In genomic region chr6:142702501-142703460, GRCh38 we compare ENCODE assay signal across 1 cellular context.
TF ChIP-seq lines count a peak whose summit lies in the region.

No MANE protein-coding gene starts in this region.

TF ChIP-seq in GM12878, 131 proteins besides CTCF, POLR2A, EP300 and RAD21 (continued from another document):
- TF ChIP-seq BCLAF1 (IDR thresholded peaks at IDR 0.05) (no peak), IKZF1 (conservative IDR thresholded peaks at IDR 0.05) (peak; percentile 35; the same call in 1 of the 2 replicates), EED (IDR thresholded peaks at IDR 0.05; ENCODE audit: low read depth) (peak; percentile 79), MTA3 (IDR thresholded peaks at IDR 0.05; ENCODE audit: borderline replicate concordance, low read length) (no peak), ELK1 (IDR thresholded peaks at IDR 0.05; ENCODE audit: low read depth, low read length) (no peak), ZNF217 (IDR thresholded peaks at IDR 0.05) (no peak), FOXK2 (IDR thresholded peaks at IDR 0.05) (no peak), MEF2B (IDR thresholded peaks at IDR 0.05; ENCODE audit: partially characterized antibody, poor library complexity, severe bottlenecking) (no peak), NR2C2 (IDR thresholded peaks at IDR 0.05; ENCODE audit: borderline replicate concordance, control insufficient read depth, insufficient read length, low read depth) (no peak), SPI1 (IDR thresholded peaks at IDR 0.05; ENCODE audit: borderline replicate concordance, insufficient read depth, low read depth, low read length) (peak; percentile 75; the same call in 1 of the 2 replicates), MLLT1 (IDR thresholded peaks at IDR 0.05) (no peak), EGR1 (IDR thresholded peaks at IDR 0.05; ENCODE audit: borderline replicate concordance in 1 of 2, low read depth in 2 of 2, low read length in 2 of 2) (peak in 1 of 2 experiments; percentile 11; a peak in 1 of 3 replicates), ZNF207 (IDR thresholded peaks at IDR 0.05; ENCODE audit: borderline replicate concordance) (no peak), RUNX3 (IDR thresholded peaks at IDR 0.05; ENCODE audit: low read length) (peak; percentile 50)
- TF ChIP-seq, protein P1, sequence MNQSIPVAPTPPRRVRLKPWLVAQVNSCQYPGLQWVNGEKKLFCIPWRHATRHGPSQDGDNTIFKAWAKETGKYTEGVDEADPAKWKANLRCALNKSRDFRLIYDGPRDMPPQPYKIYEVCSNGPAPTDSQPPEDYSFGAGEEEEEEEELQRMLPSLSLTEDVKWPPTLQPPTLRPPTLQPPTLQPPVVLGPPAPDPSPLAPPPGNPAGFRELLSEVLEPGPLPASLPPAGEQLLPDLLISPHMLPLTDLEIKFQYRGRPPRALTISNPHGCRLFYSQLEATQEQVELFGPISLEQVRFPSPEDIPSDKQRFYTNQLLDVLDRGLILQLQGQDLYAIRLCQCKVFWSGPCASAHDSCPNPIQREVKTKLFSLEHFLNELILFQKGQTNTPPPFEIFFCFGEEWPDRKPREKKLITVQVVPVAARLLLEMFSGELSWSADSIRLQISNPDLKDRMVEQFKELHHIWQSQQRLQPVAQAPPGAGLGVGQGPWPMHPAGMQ (IDR thresholded peaks at IDR 0.05; ENCODE audit: borderline replicate concordance) = no peak
- TF ChIP-seq, protein P2, sequence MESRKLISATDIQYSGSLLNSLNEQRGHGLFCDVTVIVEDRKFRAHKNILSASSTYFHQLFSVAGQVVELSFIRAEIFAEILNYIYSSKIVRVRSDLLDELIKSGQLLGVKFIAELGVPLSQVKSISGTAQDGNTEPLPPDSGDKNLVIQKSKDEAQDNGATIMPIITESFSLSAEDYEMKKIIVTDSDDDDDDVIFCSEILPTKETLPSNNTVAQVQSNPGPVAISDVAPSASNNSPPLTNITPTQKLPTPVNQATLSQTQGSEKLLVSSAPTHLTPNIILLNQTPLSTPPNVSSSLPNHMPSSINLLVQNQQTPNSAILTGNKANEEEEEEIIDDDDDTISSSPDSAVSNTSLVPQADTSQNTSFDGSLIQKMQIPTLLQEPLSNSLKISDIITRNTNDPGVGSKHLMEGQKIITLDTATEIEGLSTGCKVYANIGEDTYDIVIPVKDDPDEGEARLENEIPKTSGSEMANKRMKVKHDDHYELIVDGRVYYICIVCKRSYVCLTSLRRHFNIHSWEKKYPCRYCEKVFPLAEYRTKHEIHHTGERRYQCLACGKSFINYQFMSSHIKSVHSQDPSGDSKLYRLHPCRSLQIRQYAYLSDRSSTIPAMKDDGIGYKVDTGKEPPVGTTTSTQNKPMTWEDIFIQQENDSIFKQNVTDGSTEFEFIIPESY (IDR thresholded peaks at IDR 0.05) = peak; percentile 89
